Comparison of ENCODE assay signal across 1 cellular context in the genomic region with DNA sequence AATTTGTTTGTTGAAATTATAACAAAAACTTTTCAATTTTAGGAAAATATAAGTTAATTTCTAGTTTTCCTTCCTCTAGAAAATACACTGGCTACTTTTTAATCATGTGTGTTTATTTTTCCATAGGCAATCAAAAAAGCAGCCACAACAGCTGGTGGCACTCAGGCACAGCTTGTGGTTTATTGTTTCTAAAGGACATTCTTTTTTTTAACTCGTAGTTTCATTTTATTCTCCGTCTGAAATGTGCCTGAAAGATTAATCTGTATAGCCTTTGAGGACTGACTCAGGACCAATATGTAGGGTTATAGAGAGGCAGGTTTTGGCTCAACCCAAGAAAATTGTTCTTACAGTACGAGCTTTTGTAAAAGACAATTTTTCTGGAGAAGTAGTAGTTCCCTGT.
TF ChIP-seq lines count a peak whose summit lies in the region.

No MANE protein-coding gene starts in this region.

TF ChIP-seq in IMR-90, 13 proteins besides CTCF, POLR2A, EP300 and RAD21:
- no peak for TF ChIP-seq MXI1 (IDR thresholded peaks at IDR 0.05; ENCODE audit: borderline replicate concordance, low read depth, low read length)
- no peak for TF ChIP-seq BHLHE40 (IDR thresholded peaks at IDR 0.05; ENCODE audit: low read depth, low read length)
- no peak for TF ChIP-seq CHD1 (IDR thresholded peaks at IDR 0.05; ENCODE audit: low read depth, low read length)
- no peak for TF ChIP-seq RCOR1 (IDR thresholded peaks at IDR 0.05; ENCODE audit: insufficient replicate concordance, low read length)
- no peak for TF ChIP-seq CEBPB (IDR thresholded peaks at IDR 0.05; ENCODE audit: low read depth, low read length)
- TF ChIP-seq MAFK (IDR thresholded peaks at IDR 0.05; ENCODE audit: low read depth, low read length), result no peak
- no peak for TF ChIP-seq NFE2L2 (IDR thresholded peaks at IDR 0.05; ENCODE audit: low read depth, low read length)
- no peak for TF ChIP-seq RFX5 (IDR thresholded peaks at IDR 0.05; ENCODE audit: low read depth, low read length)
- TF ChIP-seq FOS (IDR thresholded peaks at IDR 0.05; ENCODE audit: low read depth, low read length), result no peak
- TF ChIP-seq, protein P1, sequence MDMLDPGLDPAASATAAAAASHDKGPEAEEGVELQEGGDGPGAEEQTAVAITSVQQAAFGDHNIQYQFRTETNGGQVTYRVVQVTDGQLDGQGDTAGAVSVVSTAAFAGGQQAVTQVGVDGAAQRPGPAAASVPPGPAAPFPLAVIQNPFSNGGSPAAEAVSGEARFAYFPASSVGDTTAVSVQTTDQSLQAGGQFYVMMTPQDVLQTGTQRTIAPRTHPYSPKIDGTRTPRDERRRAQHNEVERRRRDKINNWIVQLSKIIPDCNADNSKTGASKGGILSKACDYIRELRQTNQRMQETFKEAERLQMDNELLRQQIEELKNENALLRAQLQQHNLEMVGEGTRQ (IDR thresholded peaks at IDR 0.05; ENCODE audit: low read depth, low read length), result no peak
- TF ChIP-seq MAZ (IDR thresholded peaks at IDR 0.05; ENCODE audit: borderline replicate concordance, low read depth, low read length), result no peak
- TF ChIP-seq, protein P2, sequence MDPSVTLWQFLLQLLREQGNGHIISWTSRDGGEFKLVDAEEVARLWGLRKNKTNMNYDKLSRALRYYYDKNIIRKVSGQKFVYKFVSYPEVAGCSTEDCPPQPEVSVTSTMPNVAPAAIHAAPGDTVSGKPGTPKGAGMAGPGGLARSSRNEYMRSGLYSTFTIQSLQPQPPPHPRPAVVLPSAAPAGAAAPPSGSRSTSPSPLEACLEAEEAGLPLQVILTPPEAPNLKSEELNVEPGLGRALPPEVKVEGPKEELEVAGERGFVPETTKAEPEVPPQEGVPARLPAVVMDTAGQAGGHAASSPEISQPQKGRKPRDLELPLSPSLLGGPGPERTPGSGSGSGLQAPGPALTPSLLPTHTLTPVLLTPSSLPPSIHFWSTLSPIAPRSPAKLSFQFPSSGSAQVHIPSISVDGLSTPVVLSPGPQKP (IDR thresholded peaks at IDR 0.05; ENCODE audit: borderline replicate concordance, low read depth, low read length), result no peak
- TF ChIP-seq SMC3 (IDR thresholded peaks at IDR 0.05; ENCODE audit: low read depth, low read length), result no peak
